25 cellular contexts compared by ENCODE assay signal in the genomic region with DNA sequence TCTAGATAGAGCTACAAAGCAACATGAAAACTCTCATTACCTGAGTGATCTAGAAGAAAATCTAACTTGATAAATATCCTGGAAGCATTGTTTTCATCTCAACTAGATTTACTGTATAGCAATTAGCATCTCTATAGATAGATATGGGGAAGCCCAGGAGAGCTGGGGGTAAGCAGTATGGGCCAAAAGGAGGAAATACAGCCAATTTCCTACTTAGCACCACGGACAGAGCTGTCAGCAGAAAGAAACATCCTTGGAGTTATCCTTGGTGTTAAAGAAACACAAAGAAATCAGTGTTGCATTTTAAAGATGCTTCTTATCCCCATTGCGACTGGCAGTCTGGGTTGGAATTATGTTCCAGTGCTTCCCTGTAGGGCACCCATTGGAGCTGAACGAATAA.
DNase-seq lines count a peak whose midpoint lies in the region; ATAC-seq, FAIRE-seq and TF ChIP-seq lines count a peak whose summit lies in the region.
"Had no signal": no experiment of that assay in that cellular context is flagged by ENCODE, and none has a peak within 500 bp of the region (broad histone marks: within the 10 kb centered on the region; RNA-seq: fewer than 3 reads in every experiment).

No MANE protein-coding gene starts in this region.

- H3K4me1 Mint-ChIP-seq in activated B cell treated with CpG ODN at 0.5 μM for 24 hours (peaks cover 42% of the 10 kb centered on the region), memory B cell (peaks cover 37% of the 10 kb centered on the region)

- intact Hi-C loops in activated B cell treated with CpG ODN at 0.5 μM for 24 hours (cut with micrococcal nuclease), result no loop called here

- POLR2A ChIA-PET in activated B cell treated with CpG ODN at 0.5 μM for 24 hours (lab: Charles Lee), result interaction anchor here (0.8 kb wide), 1 partner anchor 29 kb away, joined by 3 read pairs; no protein-coding TSS in a partner anchor

- TF ChIP-seq POLR2A in GM12892 (IDR thresholded peaks at IDR 0.05; ENCODE audit: low read depth, low read length) (no peak), erythroblast (IDR thresholded peaks at IDR 0.05; ENCODE audit: low read length) (no peak)

- no peak for DNase-seq in GM12892 (ENCODE audit: insufficient read length)
- DNase-seq in KBM-7, result peak; percentile 4
- DNase-seq in activated B cell treated with CpG ODN at 0.5 μM for 24 hours, result no peak
- DNase-seq in memory B cell (ENCODE audit: low spot score in 2 of 2), result no peak
- DNase-seq in SK-N-DZ (ENCODE audit: low spot score), result no peak
- DNase-seq in erythroblast (lab: John Stamatoyannopoulos, UW), result no peak
- DNase-seq: activated CD4-positive, alpha-beta memory T cell treated with anti-CD3 and anti-CD28 coated beads for 36 hours; activated CD4-positive, CD25-positive, alpha-beta regulatory T cell treated with anti-CD3 and anti-CD28 coated beads, Interleukin-2, amount 50 U/mL, for 72 hours; activated naive CD4-positive, alpha-beta T cell; activated naive CD8-positive, alpha-beta T cell treated with anti-CD3 and anti-CD28 coated beads, Interleukin-2, amount 50 U/mL, for 24 hours; activated T-cell treated with anti-CD3 and anti-CD28 coated beads, Interleukin-2, amount 50 U/mL, for 72 hours; COR-L47; DMS53; NCI-H1092 treated with DMSO at 0.1 percent for 48 hours; NCI-H1694 treated with DMSO at 0.1 percent for 48 hours; NCI-H446 treated with DMSO at 0.1 percent for 48 hours; NCI-H774; SJCRH30; stimulated activated CD4-positive, alpha-beta T cell treated with anti-CD3 and anti-CD28 coated beads, Interleukin-15, amount 100 ng/mL, for 24 hours; stimulated activated CD4-positive, alpha-beta T cell treated with anti-CD3 and anti-CD28 coated beads, Interleukin-4, amount 100 ng/mL, for 4 hours had no signal

- H3K36me3 Mint-ChIP-seq in activated B cell treated with CpG ODN at 0.5 μM for 24 hours (ENCODE audit: low read depth), result peaks cover 3% of the 10 kb centered on the region
- no peaks in the 10 kb centered on the region for H3K36me3 Mint-ChIP-seq in memory B cell
- H3K36me3 Mint-ChIP-seq: activated CD4-positive, alpha-beta memory T cell treated with anti-CD3 and anti-CD28 coated beads for 36 hours had no signal

- H3K9me3 Mint-ChIP-seq in activated B cell treated with CpG ODN at 0.5 μM for 24 hours (no peaks in the 10 kb centered on the region), memory B cell (no peaks in the 10 kb centered on the region)
- H3K9me3 Mint-ChIP-seq: activated CD4-positive, alpha-beta memory T cell treated with anti-CD3 and anti-CD28 coated beads for 36 hours; activated naive CD8-positive, alpha-beta T cell treated with anti-CD3 and anti-CD28 coated beads, Interleukin-2, amount 50 U/mL, for 24 hours; activated T-cell treated with anti-CD3 and anti-CD28 coated beads, Interleukin-2, amount 50 U/mL, for 72 hours; nephron had no signal

- ATAC-seq in activated B cell treated with CpG ODN at 0.5 μM for 24 hours (ENCODE audit: low read depth) (no peak), memory B cell (ENCODE audit: low read depth) (peak; percentile 54), HG03354 (IDR thresholded peaks at IDR 0.05; ENCODE audit: poor library complexity, severe bottlenecking, unreplicated experiment) (no peak)
- ATAC-seq: activated naive CD8-positive, alpha-beta T cell treated with anti-CD3 and anti-CD28 coated beads, Interleukin-2, amount 50 U/mL, for 24 hours; activated T-cell treated with anti-CD3 and anti-CD28 coated beads, Interleukin-2, amount 50 U/mL, for 72 hours; gastroesophageal sphincter had no signal

- H3K27me3 Mint-ChIP-seq in activated B cell treated with CpG ODN at 0.5 μM for 24 hours, result no peaks in the 10 kb centered on the region
- no peaks in the 10 kb centered on the region for H3K27me3 Mint-ChIP-seq in memory B cell
- H3K27me3 Mint-ChIP-seq: activated CD4-positive, alpha-beta memory T cell treated with anti-CD3 and anti-CD28 coated beads for 36 hours; activated naive CD8-positive, alpha-beta T cell treated with anti-CD3 and anti-CD28 coated beads, Interleukin-2, amount 50 U/mL, for 24 hours had no signal

- H3K27ac Mint-ChIP-seq in activated B cell treated with CpG ODN at 0.5 μM for 24 hours, result peak overlapping the region; percentile 83
- peak overlapping the region; percentile 88 for H3K27ac Mint-ChIP-seq in memory B cell
- H3K27ac Mint-ChIP-seq: activated CD4-positive, alpha-beta memory T cell treated with anti-CD3 and anti-CD28 coated beads for 36 hours; activated naive CD8-positive, alpha-beta T cell treated with anti-CD3 and anti-CD28 coated beads, Interleukin-2, amount 50 U/mL, for 24 hours; activated T-cell treated with anti-CD3 and anti-CD28 coated beads, Interleukin-2, amount 50 U/mL, for 72 hours; nephron had no signal

- FAIRE-seq in GM12892 (lab: Jason Lieb, UNC), result peak; percentile 75
- FAIRE-seq: H54, TTC549 had no signal

- no peak for TF ChIP-seq CTCF in activated B cell treated with CpG ODN at 0.5 μM for 24 hours (IDR thresholded peaks at IDR 0.05)

- no peak overlapping the region for H3K4me3 Mint-ChIP-seq in activated B cell treated with CpG ODN at 0.5 μM for 24 hours
- H3K4me3 Mint-ChIP-seq in memory B cell, result no peak overlapping the region
- H3K4me3 Mint-ChIP-seq: activated CD4-positive, alpha-beta memory T cell treated with anti-CD3 and anti-CD28 coated beads for 36 hours; activated naive CD8-positive, alpha-beta T cell treated with anti-CD3 and anti-CD28 coated beads, Interleukin-2, amount 50 U/mL, for 24 hours; activated T-cell treated with anti-CD3 and anti-CD28 coated beads, Interleukin-2, amount 50 U/mL, for 72 hours; nephron had no signal

- CTCF ChIA-PET in activated B cell treated with CpG ODN at 0.5 μM for 24 hours (lab: Charles Lee), result interaction anchor here (0.7 to 7.1 kb wide), 11 partner anchors 12 to 267 kb away, joined by 3 to 76 read pairs (median 7); no protein-coding TSS in a partner anchor

- in situ Hi-C loops in KBM-7 (cut with MboI; ENCODE audit: low pct_unique_long_range_greater_than_20kb, low sequenced_read_pairs), result no loop called here
